ENCODE assay signal across 8 cellular contexts in genomic region chr3:142595951-142596725, GRCh38. TPM values are rescaled to one million over a fixed set of nuclear protein-coding genes. Genes with fewer than 3 reads are reported as not detected.
DNase-seq lines count a peak whose midpoint lies in the region; ATAC-seq and TF ChIP-seq lines count a peak whose summit lies in the region.

Gene PLS1, plus strand, starts transcription at chr3:142596393. Its CDS starts 67,845 bp downstream, at chr3:142664238.

- no peaks in the 10 kb centered on the region for H3K4me1 ChIP-seq in right cardiac atrium (ENCODE audit: control insufficient read depth, insufficient read depth, low read length)
- no peaks in the 10 kb centered on the region for H3K4me1 ChIP-seq in rectal smooth muscle tissue (ENCODE audit: control insufficient read depth, insufficient read depth, low read length)
- H3K4me1 ChIP-seq in aorta (ENCODE audit: control insufficient read depth in 1 of 2, insufficient read depth in 2 of 2, low read length in 2 of 2): no peaks in the 10 kb centered on the region

- H3K9me3 ChIP-seq in right cardiac atrium (ENCODE audit: control insufficient read depth, low read length) (no peaks in the 10 kb centered on the region), aorta (ENCODE audit: control insufficient read depth, low read length) (no peaks in the 10 kb centered on the region)

- H3K36me3 ChIP-seq in rectal smooth muscle tissue (ENCODE audit: control insufficient read depth, insufficient read depth, low read length): no peaks in the 10 kb centered on the region
- no peaks in the 10 kb centered on the region for H3K36me3 ChIP-seq in aorta (ENCODE audit: control insufficient read depth in 1 of 2, insufficient read depth in 2 of 2, low read length in 1 of 2)

- intact Hi-C loops in right cardiac atrium (cut with DNase I): loop anchor here in 1 of 4 donors (10.0 kb wide), 1 partner anchor 229 kb away; no protein-coding TSS in a partner anchor
- intact Hi-C loops in aorta (cut with DNase I): loop anchor here in 1 of 2 donors (2.0 to 5.0 kb wide), 2 partner anchors 126 to 401 kb away; partner anchors contain the start of gene TRPC1

- TF ChIP-seq CTCF in GM13976 (IDR thresholded peaks at IDR 0.05; ENCODE audit: borderline replicate concordance, control extremely low read depth, extremely low read depth, insufficient read depth, missing control alignments): no peak

- peak; percentile 95 for ATAC-seq in HG02798 (IDR thresholded peaks at IDR 0.05; ENCODE audit: poor library complexity, unreplicated experiment)
- ATAC-seq in right cardiac atrium: peak; percentile 94 to 97
- peak; percentile 94 for ATAC-seq in aorta (ENCODE audit: low FRiP score)

- peak within 1 kb of the TSS; percentile 5 for H3K9ac ChIP-seq in rectal smooth muscle tissue (ENCODE audit: low read length)

- in situ Hi-C loops in GM13976 (cut with MboI; ENCODE audit: low sequenced_read_pairs, unreplicated experiment): no loop called here

- no peaks in the 10 kb centered on the region for H3K27me3 ChIP-seq in right cardiac atrium (ENCODE audit: control insufficient read depth, insufficient read depth)
- no peaks in the 10 kb centered on the region for H3K27me3 ChIP-seq in rectal smooth muscle tissue (ENCODE audit: control insufficient read depth, insufficient read depth, low read length)
- H3K27me3 ChIP-seq in aorta (ENCODE audit: control insufficient read depth in 1 of 2, insufficient read depth in 2 of 2, low read length in 1 of 2): no peaks in the 10 kb centered on the region

- WGBS in right cardiac atrium: under 1% methylated on average over 56 of the region's 56 CpGs
- WGBS in aorta, 2 donors: 0% methylated on average over 56 of the region's 56 CpGs

- H3K27ac ChIP-seq in right cardiac atrium (ENCODE audit: low read length): no peak within 1 kb of the TSS
- no peak within 1 kb of the TSS for H3K27ac ChIP-seq in rectal smooth muscle tissue (ENCODE audit: low read depth, low read length)
- peak within 1 kb of the TSS in 1 of 2 donors; percentile 40 for H3K27ac ChIP-seq in aorta (ENCODE audit: low read depth in 1 of 2, low read length in 2 of 2)

- H3K4me3 ChIP-seq in right cardiac atrium (ENCODE audit: low read length) (peak within 1 kb of the TSS; percentile 48), rectal smooth muscle tissue (ENCODE audit: low read length) (peak within 1 kb of the TSS; percentile 71), aorta (ENCODE audit: low read length in 2 of 2) (peak within 1 kb of the TSS; percentile 15 to 56)

- DNase-seq in GM13976 (ENCODE audit: low spot score) (peak; percentile 91), NCI-H1436 (lab: John Stamatoyannopoulos, UW) (peak; percentile 96), T-helper 1 cell (peak; percentile 67 to 87 (median 76)), amygdala (lab: John Stamatoyannopoulos, UW) (peak in 54 of 56 donors; percentile 7 to 88 (median 68)), right cardiac atrium (peak; percentile 71 to 92 (median 90)), aorta (peak; percentile 86 to 93)

RNA-seq across cellular contexts. Expression of gene PLS1, which starts in this region (rescaled TPM):
- total RNA-seq in right cardiac atrium: 1 to 10 TPM; 1.2 to 2.4 (median 1.4) TPM
- polyA plus RNA-seq in right cardiac atrium: 0.66 TPM
- 1 to 10 TPM in 1 of 2 donors, under 1 TPM in 1; 0.97 to 1.0 TPM for total RNA-seq in aorta
- 10 to 100 TPM in 1 of 2 donors, under 1 TPM in 1; 0.54 to 36.2 TPM for polyA plus RNA-seq in aorta
